In the genomic region with DNA sequence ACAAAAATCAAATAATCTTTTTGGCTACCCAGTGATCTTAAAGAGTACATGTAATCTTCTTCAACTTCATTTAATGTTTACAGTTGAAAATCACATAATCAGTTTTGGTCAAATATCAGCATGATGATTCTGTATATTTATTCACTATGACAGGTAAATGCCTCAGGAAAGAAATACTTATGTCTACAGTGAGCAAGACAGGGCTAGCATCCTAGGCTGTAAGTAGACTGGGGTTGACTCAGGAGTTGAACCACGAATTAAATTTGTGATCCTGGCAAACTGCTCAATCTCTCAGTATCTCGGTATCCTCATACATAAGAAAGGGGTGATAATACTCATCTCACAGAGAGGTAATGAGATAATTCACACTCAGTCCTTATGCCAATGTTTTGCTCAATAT, we compare ENCODE assay signal across 21 cellular contexts.
"Had no signal": no experiment of that assay in that cellular context is flagged by ENCODE, and none has a peak within 500 bp of the region (broad histone marks: within the 10 kb centered on the region; RNA-seq: fewer than 3 reads in every experiment).

No MANE protein-coding gene starts in this region.

- H3K4me3 ChIP-seq: dorsolateral prefrontal cortex, esophagus squamous epithelium, lung, mucosa of descending colon, testis, tibial nerve, upper lobe of right lung had no signal

- H3K4me1 ChIP-seq: testis, tibial nerve, upper lobe of right lung had no signal

- H3K4me1 Mint-ChIP-seq: immature natural killer cell; naive thymus-derived CD8-positive, alpha-beta T cell; stimulated activated naive B cell treated with anti-CD40 and anti-IgM and Interleukin-4, amounts not matched to agents 10 μg/mL and 1 μg/mL and 100 μg/mL, for 72 hours; stimulated activated naive CD8-positive, alpha-beta T cell treated with anti-CD3 and anti-CD28 coated beads, Interleukin-15, amount 100 ng/mL, for 72 hours had no signal

- H3K27me3 Mint-ChIP-seq: naive thymus-derived CD8-positive, alpha-beta T cell; stimulated activated naive B cell treated with anti-CD40 and anti-IgM and Interleukin-4, amounts not matched to agents 10 μg/mL and 1 μg/mL and 100 μg/mL, for 72 hours; stimulated activated naive CD8-positive, alpha-beta T cell treated with anti-CD3 and anti-CD28 coated beads, Interleukin-15, amount 100 ng/mL, for 72 hours had no signal

- H3K36me3 ChIP-seq: esophagus squamous epithelium, neutrophil, tibial nerve, upper lobe of right lung had no signal

- H3K4me3 Mint-ChIP-seq: immature natural killer cell; naive thymus-derived CD8-positive, alpha-beta T cell; stimulated activated naive B cell treated with anti-CD40 and anti-IgM and Interleukin-4, amounts not matched to agents 10 μg/mL and 1 μg/mL and 100 μg/mL, for 72 hours; stimulated activated naive CD8-positive, alpha-beta T cell treated with anti-CD3 and anti-CD28 coated beads, Interleukin-15, amount 100 ng/mL, for 72 hours had no signal

- H3K9me3 Mint-ChIP-seq: stimulated activated naive B cell treated with anti-CD40 and anti-IgM and Interleukin-4, amounts not matched to agents 10 μg/mL and 1 μg/mL and 100 μg/mL, for 72 hours; stimulated activated naive CD8-positive, alpha-beta T cell treated with anti-CD3 and anti-CD28 coated beads, Interleukin-15, amount 100 ng/mL, for 72 hours had no signal

- DNase-seq: cortex of kidney; dorsolateral prefrontal cortex; effector CD8-positive, alpha-beta T cell; esophagus squamous epithelium; foreskin fibroblast; immature natural killer cell; left colon; left ventricle myocardium superior; mucosa of descending colon; naive thymus-derived CD8-positive, alpha-beta T cell; posterior cingulate gyrus; stimulated activated CD4-positive, alpha-beta T cell treated with anti-CD3 and anti-CD28 coated beads, Interleukin-2, amount 100 ng/mL, for 24 hours; stimulated activated CD4-positive, alpha-beta T cell treated with anti-CD3 and anti-CD28 coated beads, Interleukin-4, amount 100 ng/mL, for 4 hours; stimulated activated naive B cell treated with anti-CD40 and anti-IgM and Interleukin-4, amounts not matched to agents 10 μg/mL and 1 μg/mL and 100 μg/mL, for 72 hours; stimulated activated naive CD8-positive, alpha-beta T cell treated with anti-CD3 and anti-CD28 coated beads, Interleukin-15, amount 100 ng/mL, for 72 hours; testis; upper lobe of right lung had no signal

- H3K36me3 Mint-ChIP-seq: immature natural killer cell; naive thymus-derived CD8-positive, alpha-beta T cell; stimulated activated naive B cell treated with anti-CD40 and anti-IgM and Interleukin-4, amounts not matched to agents 10 μg/mL and 1 μg/mL and 100 μg/mL, for 72 hours had no signal

- H3K9me3 ChIP-seq: mucosa of descending colon, neutrophil, testis, tibial nerve, upper lobe of right lung had no signal

- H3K27me3 ChIP-seq: esophagus squamous epithelium, neutrophil, testis, tibial nerve, upper lobe of right lung had no signal

- H3K27ac Mint-ChIP-seq: immature natural killer cell; naive thymus-derived CD8-positive, alpha-beta T cell; stimulated activated naive B cell treated with anti-CD40 and anti-IgM and Interleukin-4, amounts not matched to agents 10 μg/mL and 1 μg/mL and 100 μg/mL, for 72 hours; stimulated activated naive CD8-positive, alpha-beta T cell treated with anti-CD3 and anti-CD28 coated beads, Interleukin-15, amount 100 ng/mL, for 72 hours had no signal

- ATAC-seq: left colon; left ventricle myocardium superior; mucosa of descending colon; naive thymus-derived CD8-positive, alpha-beta T cell; sciatic nerve; stimulated activated naive B cell treated with anti-CD40 and anti-IgM and Interleukin-4, amounts not matched to agents 10 μg/mL and 1 μg/mL and 100 μg/mL, for 72 hours; stimulated activated naive CD8-positive, alpha-beta T cell treated with anti-CD3 and anti-CD28 coated beads, Interleukin-15, amount 100 ng/mL, for 72 hours; upper lobe of right lung had no signal

- H3K27ac ChIP-seq: dorsolateral prefrontal cortex, esophagus squamous epithelium, neutrophil, testis, tibial nerve, upper lobe of right lung had no signal
